In the genomic region with DNA sequence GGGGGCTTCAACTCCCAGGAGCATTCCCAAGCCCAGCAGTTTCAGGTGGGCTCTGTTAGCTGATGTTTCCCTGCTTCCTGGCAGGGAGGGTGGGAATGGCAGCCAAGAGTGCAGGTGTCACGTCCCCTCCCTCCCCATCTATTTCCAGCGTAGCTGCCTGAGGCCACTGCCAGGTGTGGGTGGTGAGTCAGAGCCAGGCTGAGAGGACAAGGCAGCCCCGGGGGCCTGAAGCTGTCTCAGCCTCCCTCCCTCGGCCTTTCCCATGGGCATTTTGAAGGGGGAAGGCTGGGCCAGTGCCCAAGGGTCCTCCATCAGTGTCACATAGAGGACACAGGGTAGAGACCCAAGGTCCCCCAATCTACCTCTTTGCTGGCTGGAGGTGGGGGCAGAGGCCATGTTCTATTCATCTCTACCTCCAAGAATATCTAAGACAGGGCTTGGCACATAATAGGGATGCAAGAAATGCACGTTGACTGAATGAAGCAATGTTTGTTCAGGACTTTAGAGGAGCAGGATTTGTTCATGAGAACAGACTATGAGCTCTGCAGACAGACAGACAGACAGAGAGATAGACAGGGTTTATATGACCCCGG, we compare ENCODE assay signal across 9 cellular contexts. TPM values are rescaled to one million over a fixed set of nuclear protein-coding genes. Genes with fewer than 3 reads are reported as not detected.
A peak's percentile ranks its signal among the peaks of the same experiment; 100 is the strongest.
DNase-seq lines count a peak whose midpoint lies in the region; ATAC-seq lines count a peak whose summit lies in the region.
"Had no signal": no experiment of that assay in that cellular context is flagged by ENCODE, and none has a peak within 500 bp of the region (broad histone marks: within the 10 kb centered on the region; RNA-seq: fewer than 3 reads in every experiment).

No MANE protein-coding gene starts in this region.

- no peaks in the 10 kb centered on the region for H3K9me3 Mint-ChIP-seq in naive B cell

- peak; percentile 69 for DNase-seq in DMS 273 (lab: John Stamatoyannopoulos, UW; ENCODE audit: unreplicated experiment)
- peak; percentile 46 for DNase-seq in SW480 (ENCODE audit: low spot score)
- DNase-seq in naive B cell, result no peak
- DNase-seq in activated gamma-delta T cell (lab: John Stamatoyannopoulos, UW), result no peak
- no peak for DNase-seq in SIG-M5 treated with dmso at 0.1 percent for 504 hours (lab: John Stamatoyannopoulos, UW; ENCODE audit: unreplicated experiment)
- DNase-seq: left cardiac atrium had no signal

- no peaks in the 10 kb centered on the region for H3K36me3 ChIP-seq in KOPT-K1 (ENCODE audit: insufficient read depth, low read length)

- H3K4me3 Mint-ChIP-seq in naive B cell, result peak overlapping the region in 6 of 8 donors; percentile 21 to 88 (median 76)

- ATAC-seq in naive B cell (ENCODE audit: low read depth in 2 of 2) (no peak), GM18907 (IDR thresholded peaks at IDR 0.05; ENCODE audit: unreplicated experiment) (no peak), HG03571 (IDR thresholded peaks at IDR 0.05; ENCODE audit: unreplicated experiment) (no peak)

- H3K27ac ChIP-seq in KOPT-K1 (ENCODE audit: low read depth, low read length, poor library complexity, severe bottlenecking), result peak overlapping the region; percentile 63

- no peaks in the 10 kb centered on the region for H3K27me3 Mint-ChIP-seq in naive B cell

- H3K9me3 ChIP-seq in KOPT-K1 (ENCODE audit: insufficient read depth, low read length, poor library complexity, severe bottlenecking), result no peaks in the 10 kb centered on the region

- peaks cover 82 to 98% (median 94%) of the 10 kb centered on the region in 3 donors for H3K4me1 Mint-ChIP-seq in naive B cell

- no peaks in the 10 kb centered on the region for H3K36me3 Mint-ChIP-seq in naive B cell

- H3K27ac Mint-ChIP-seq in naive B cell, result peak overlapping the region in 5 of 6 donors; percentile 34 to 92 (median 79)

RNA-seq across cellular contexts. Expression of a gene that starts 34.4 kb away (rescaled TPM):
- 10 to 100 TPM; 23.9 to 52.0 (median 31.2) TPM for polyA plus RNA-seq in naive B cell (ENCODE audit: low read depth in 6 of 6)

Comparison
In these comparisons a context has a peak if more than half of its experiments do, and no peak if none do; other contexts are left out.
1. DNase-seq: peak in DMS 273 (single experiment) and SW480 (single experiment); none in naive B cell (single experiment), activated gamma-delta T cell (single experiment) and SIG-M5 treated with dmso at 0.1 percent for 504 hours (single experiment).